In the genomic region with DNA sequence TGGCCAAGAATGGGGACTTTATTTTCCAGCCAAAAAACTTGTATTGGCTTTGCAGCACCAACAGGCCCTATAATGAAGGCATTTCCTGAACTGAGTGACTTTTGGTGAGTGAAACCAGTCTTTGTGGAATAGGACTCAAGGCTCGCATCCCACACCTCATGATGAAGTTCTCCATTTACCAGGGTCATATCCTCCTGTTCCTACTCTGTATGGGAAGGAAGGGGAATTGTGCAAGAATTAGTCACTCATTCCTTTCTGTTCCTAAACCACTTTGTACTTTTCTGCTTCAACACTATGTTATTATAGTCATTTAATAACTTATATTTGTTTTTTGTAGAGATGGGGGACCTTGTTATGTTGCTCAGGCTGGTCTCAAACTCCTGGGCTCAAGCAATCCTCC, we compare ENCODE assay signal across 2 cellular contexts.
TF ChIP-seq lines count a peak whose summit lies in the region.

No MANE protein-coding gene starts in this region.

TF ChIP-seq in Ishikawa, 13 proteins besides CTCF, POLR2A, EP300 and RAD21:
- TF ChIP-seq, protein P1, sequence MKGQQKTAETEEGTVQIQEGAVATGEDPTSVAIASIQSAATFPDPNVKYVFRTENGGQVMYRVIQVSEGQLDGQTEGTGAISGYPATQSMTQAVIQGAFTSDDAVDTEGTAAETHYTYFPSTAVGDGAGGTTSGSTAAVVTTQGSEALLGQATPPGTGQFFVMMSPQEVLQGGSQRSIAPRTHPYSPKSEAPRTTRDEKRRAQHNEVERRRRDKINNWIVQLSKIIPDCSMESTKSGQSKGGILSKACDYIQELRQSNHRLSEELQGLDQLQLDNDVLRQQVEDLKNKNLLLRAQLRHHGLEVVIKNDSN (IDR thresholded peaks at IDR 0.05), result no peak
- TF ChIP-seq CEBPB (IDR thresholded peaks at IDR 0.05), result peak; percentile 56; the same call in 1 of the 2 replicates

TF ChIP-seq in K562, 482 proteins besides CTCF, POLR2A, EP300 and RAD21:
- TF ChIP-seq CEBPB (tag; IDR thresholded peaks at IDR 0.05) (0 out of 2 replicates have a peak, but pooled peaks have one; percentile 31), TOE1 (IDR thresholded peaks at IDR 0.05; ENCODE audit: borderline replicate concordance) (no peak), TOE1 (CRISPR knock-in tag; IDR thresholded peaks at IDR 0.05; ENCODE audit: borderline replicate concordance, low read depth) (no peak)
- TF ChIP-seq, protein P2, sequence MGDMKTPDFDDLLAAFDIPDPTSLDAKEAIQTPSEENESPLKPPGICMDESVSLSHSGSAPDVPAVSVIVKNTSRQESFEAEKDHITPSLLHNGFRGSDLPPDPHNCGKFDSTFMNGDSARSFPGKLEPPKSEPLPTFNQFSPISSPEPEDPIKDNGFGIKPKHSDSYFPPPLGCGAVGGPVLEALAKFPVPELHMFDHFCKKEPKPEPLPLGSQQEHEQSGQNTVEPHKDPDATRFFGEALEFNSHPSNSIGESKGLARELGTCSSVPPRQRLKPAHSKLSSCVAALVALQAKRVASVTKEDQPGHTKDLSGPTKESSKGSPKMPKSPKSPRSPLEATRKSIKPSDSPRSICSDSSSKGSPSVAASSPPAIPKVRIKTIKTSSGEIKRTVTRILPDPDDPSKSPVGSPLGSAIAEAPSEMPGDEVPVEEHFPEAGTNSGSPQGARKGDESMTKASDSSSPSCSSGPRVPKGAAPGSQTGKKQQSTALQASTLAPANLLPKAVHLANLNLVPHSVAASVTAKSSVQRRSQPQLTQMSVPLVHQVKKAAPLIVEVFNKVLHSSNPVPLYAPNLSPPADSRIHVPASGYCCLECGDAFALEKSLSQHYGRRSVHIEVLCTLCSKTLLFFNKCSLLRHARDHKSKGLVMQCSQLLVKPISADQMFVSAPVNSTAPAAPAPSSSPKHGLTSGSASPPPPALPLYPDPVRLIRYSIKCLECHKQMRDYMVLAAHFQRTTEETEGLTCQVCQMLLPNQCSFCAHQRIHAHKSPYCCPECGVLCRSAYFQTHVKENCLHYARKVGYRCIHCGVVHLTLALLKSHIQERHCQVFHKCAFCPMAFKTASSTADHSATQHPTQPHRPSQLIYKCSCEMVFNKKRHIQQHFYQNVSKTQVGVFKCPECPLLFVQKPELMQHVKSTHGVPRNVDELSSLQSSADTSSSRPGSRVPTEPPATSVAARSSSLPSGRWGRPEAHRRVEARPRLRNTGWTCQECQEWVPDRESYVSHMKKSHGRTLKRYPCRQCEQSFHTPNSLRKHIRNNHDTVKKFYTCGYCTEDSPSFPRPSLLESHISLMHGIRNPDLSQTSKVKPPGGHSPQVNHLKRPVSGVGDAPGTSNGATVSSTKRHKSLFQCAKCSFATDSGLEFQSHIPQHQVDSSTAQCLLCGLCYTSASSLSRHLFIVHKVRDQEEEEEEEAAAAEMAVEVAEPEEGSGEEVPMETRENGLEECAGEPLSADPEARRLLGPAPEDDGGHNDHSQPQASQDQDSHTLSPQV (IDR thresholded peaks at IDR 0.05), result 0 out of 2 replicates have a peak, but pooled peaks have one; percentile 6
